8 cellular contexts compared by ENCODE assay signal in the genomic region with DNA sequence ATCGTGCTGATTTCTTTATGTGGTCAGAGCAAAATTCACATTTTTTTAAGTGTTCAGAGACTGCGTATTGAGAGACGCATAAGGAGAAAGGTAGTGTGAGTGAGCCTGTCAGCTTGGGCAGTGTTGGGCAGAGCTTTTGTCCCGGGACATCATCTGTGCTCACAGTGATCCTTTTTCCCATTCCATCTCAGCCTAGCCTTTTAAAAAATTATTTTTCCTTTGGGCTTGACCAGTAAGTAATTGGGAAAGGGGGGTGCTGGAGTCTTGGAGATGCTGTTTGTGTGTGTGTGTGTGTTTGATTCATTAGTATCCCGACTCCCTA. TPM values are rescaled to one million over a fixed set of nuclear protein-coding genes. Genes with fewer than 3 reads are reported as not detected.
DNase-seq lines count a peak whose midpoint lies in the region; ATAC-seq, FAIRE-seq and TF ChIP-seq lines count a peak whose summit lies in the region.

No MANE protein-coding gene starts in this region.

- no peak overlapping the region for H4K91ac ChIP-seq in IMR-90 (ENCODE audit: insufficient read depth, low read depth, low read length)

- FAIRE-seq in bronchial epithelial cell (lab: Jason Lieb, UNC), result no peak

- peak overlapping the region; percentile 96 for H3K27ac ChIP-seq in A673 (ENCODE audit: low read depth, low read length, poor library complexity, severe bottlenecking)
- H3K27ac ChIP-seq in IMR-90 (ENCODE audit: insufficient read depth, low read length), result no peak overlapping the region
- H3K27ac ChIP-seq in muscle layer of colon (ENCODE audit: low read depth, low read length), result peak overlapping the region; percentile 90

- no peaks in the 10 kb centered on the region; the same call in 1 of the 2 replicates for H3K9me1 ChIP-seq in IMR-90 (ENCODE audit: insufficient read depth, low read length)

- no peak for TF ChIP-seq RAD21 in IMR-90 (IDR thresholded peaks at IDR 0.05; ENCODE audit: low read length)

- dilution Hi-C loops in IMR-90 (cut with HindIII; ENCODE audit: low sequenced_read_pairs, unreplicated experiment), result no loop called here

- TF ChIP-seq CTCF in A673 (conservative IDR thresholded peaks at IDR 0.05; ENCODE audit: low read depth, low read length) (no peak), IMR-90 (conservative IDR thresholded peaks at IDR 0.05; ENCODE audit: low read depth, low read length) (no peak), bronchial epithelial cell (IDR thresholded peaks at IDR 0.05; ENCODE audit: insufficient read depth, low read length, severe bottlenecking) (no peak)

- H4K20me1 ChIP-seq in IMR-90 (ENCODE audit: insufficient read depth, low read length), result peaks cover 39% of the 10 kb centered on the region

- peak overlapping the region; percentile 82 for H3K4me3 ChIP-seq in A673 (ENCODE audit: low read depth, low read length, poor library complexity, severe bottlenecking)
- H3K4me3 ChIP-seq in IMR-90 (ENCODE audit: insufficient read depth, low read depth, low read length), result peak overlapping the region; percentile 93
- peak overlapping the region; percentile 95 for H3K4me3 ChIP-seq in bronchial epithelial cell (ENCODE audit: low read depth, low read length)
- peak overlapping the region; percentile 47 to 77 for H3K4me3 ChIP-seq in muscle layer of colon (ENCODE audit: low read depth in 1 of 2, low read length in 2 of 2)

- WGBS in IMR-90 (ENCODE audit: extremely low coverage in 2 of 2, insufficient read length in 1 of 2), 2 experiments, result no CpG with 5 or more reads among the region's 5 CpGs

- POLR2A ChIA-PET in A673 (lab: Charles Lee; ENCODE audit: low non-redundant PET), result no interaction called here
- POLR2A ChIA-PET in IMR-90 (lab: Charles Lee; ENCODE audit: unreplicated experiment), result no interaction called here

- peak overlapping the region; percentile 100 for H3K4me2 ChIP-seq in IMR-90 (ENCODE audit: low read depth, low read length)

- H2AK5ac ChIP-seq in IMR-90 (ENCODE audit: low read depth, low read length), result no peak overlapping the region

- H2BK120ac ChIP-seq in IMR-90 (ENCODE audit: low read depth, low read length), result no peak overlapping the region

- H3K4ac ChIP-seq in IMR-90 (ENCODE audit: low read depth, low read length), result no peak overlapping the region

- intact Hi-C loops in A673 (cut with micrococcal nuclease; ENCODE audit: unreplicated experiment) (no loop called here), IMR-90 (cut with micrococcal nuclease) (loop anchor here (2.0 to 5.0 kb wide), 2 partner anchors 22 to 121 kb away; no protein-coding TSS in a partner anchor)

- no peak overlapping the region for H2AFZ ChIP-seq in IMR-90 (replicated peaks; ENCODE audit: low read length, poor library complexity)

- H3K18ac ChIP-seq in IMR-90 (ENCODE audit: low read depth, low read length), result no peak overlapping the region

- no peaks in the 10 kb centered on the region for H3K9me3 ChIP-seq in A673 (ENCODE audit: low read depth, low read length, poor library complexity, severe bottlenecking)
- no peaks in the 10 kb centered on the region for H3K9me3 ChIP-seq in IMR-90 (ENCODE audit: control insufficient read depth, insufficient read depth, low read length)
- H3K9me3 ChIP-seq in muscle layer of colon (ENCODE audit: low read length), result no peaks in the 10 kb centered on the region

- H2BK5ac ChIP-seq in IMR-90 (ENCODE audit: low read depth, low read length, poor library complexity, severe bottlenecking), result no peak overlapping the region

- peak overlapping the region; percentile 6 for H2AK9ac ChIP-seq in IMR-90 (replicated peaks; ENCODE audit: low read depth, low read length, poor library complexity)

- H3K79me1 ChIP-seq in IMR-90 (ENCODE audit: low read depth in 1 of 2, low read length in 2 of 2), result peaks cover 48 to 76% of the 10 kb centered on the region in 2 experiments

- 0 out of 2 replicates have a peak overlapping the region, but pooled peaks have one; percentile 50 for H3K14ac ChIP-seq in IMR-90 (replicated peaks; ENCODE audit: low read depth, low read length)

- H3K23ac ChIP-seq in IMR-90 (ENCODE audit: low read depth, low read length), result peak overlapping the region; percentile 70; the same call in 1 of the 2 replicates

- no peak overlapping the region for H2BK15ac ChIP-seq in IMR-90 (ENCODE audit: low read depth, low read length)

- H3K4me1 ChIP-seq in A673 (ENCODE audit: insufficient read depth, low read length, poor library complexity, severe bottlenecking) (peaks cover 23% of the 10 kb centered on the region), IMR-90 (ENCODE audit: control insufficient read depth, insufficient read depth, low read length) (peaks cover 4% of the 10 kb centered on the region), muscle layer of colon (ENCODE audit: insufficient read depth, low read length) (peaks cover 19% of the 10 kb centered on the region)

- no peak overlapping the region for H4K5ac ChIP-seq in IMR-90 (ENCODE audit: low read depth, low read length)

- TSS peak; percentile 60 for BruUV-seq in A673 (replicated peaks; lab: Mats Ljungman, UMichigan)
- BruUV-seq in IMR-90 (replicated peaks; lab: Mats Ljungman, UMichigan), result TSS peak; percentile 13

- peak overlapping the region; percentile 98 for H3K9ac ChIP-seq in IMR-90 (ENCODE audit: low read depth, low read length)
- peak overlapping the region; percentile 72 for H3K9ac ChIP-seq in muscle layer of colon (ENCODE audit: low read length)

- H4K8ac ChIP-seq in IMR-90 (ENCODE audit: low read depth in 2 of 2, low read length in 2 of 2), result 0 out of 4 replicates have a peak overlapping the region, but pooled peaks of 1 of the 2 experiments have one; percentile 1

- no peak for TF ChIP-seq POLR2A in IMR-90 (IDR thresholded peaks at IDR 0.05; ENCODE audit: low read depth, low read length)

- peak overlapping the region; percentile 65; the same call in 1 of the 2 replicates for H3K56ac ChIP-seq in IMR-90 (ENCODE audit: extremely low read depth, insufficient read depth, low read length)

- CTCF ChIA-PET in A673 (lab: Charles Lee) (interaction anchor here (0.7 to 0.9 kb wide), 3 partner anchors 179 to 398 kb away, joined by 3 to 5 read pairs (median 4); no protein-coding TSS in a partner anchor), IMR-90 (lab: Yijun Ruan, JAX) (interaction anchor here (0.5 to 1.2 kb wide), 10 partner anchors 9 to 211 kb away, joined by 3 to 12 read pairs (median 4); no protein-coding TSS in a partner anchor)

- no peak overlapping the region for H2BK20ac ChIP-seq in IMR-90 (ENCODE audit: low read depth, low read length)

- H3K36me3 ChIP-seq in A673 (ENCODE audit: insufficient read depth, low read length, poor library complexity, severe bottlenecking) (peaks cover 14% of the 10 kb centered on the region), IMR-90 (ENCODE audit: control insufficient read depth, insufficient read depth, low read length) (peaks cover 7% of the 10 kb centered on the region), bronchial epithelial cell (ENCODE audit: control insufficient read depth, insufficient read depth, low read length) (peaks cover 3% of the 10 kb centered on the region), muscle layer of colon (ENCODE audit: insufficient read depth, low read length) (peaks cover 3% of the 10 kb centered on the region)

- in situ Hi-C loops in IMR-90 (cut with MboI; ENCODE audit: low sequenced_read_pairs), result no loop called here

- ATAC-seq in IMR-90 (ENCODE audit: low read depth) (no peak), GM18909 (IDR thresholded peaks at IDR 0.05; ENCODE audit: poor library complexity, unreplicated experiment) (no peak), GM21423 (IDR thresholded peaks at IDR 0.05; ENCODE audit: unreplicated experiment) (no peak)

- DNase-seq in A673 (ENCODE audit: low spot score) (no peak), IMR-90 (no peak), bronchial epithelial cell (ENCODE audit: low read depth) (no peak), DMS79 treated with DMSO at 0.1 percent for 48 hours (lab: John Stamatoyannopoulos, UW) (no peak), AML-193 (lab: John Stamatoyannopoulos, UW) (no peak)

- H3K27me3 ChIP-seq in A673 (replicated peaks; ENCODE audit: insufficient read depth, low read depth, low read length, poor library complexity) (no peaks in the 10 kb centered on the region), IMR-90 (ENCODE audit: control insufficient read depth, insufficient read depth, low read length) (no peaks in the 10 kb centered on the region), bronchial epithelial cell (ENCODE audit: control insufficient read depth, insufficient read depth, low read length) (no peaks in the 10 kb centered on the region), muscle layer of colon (ENCODE audit: control insufficient read depth in 1 of 2, insufficient read depth in 2 of 2, low read length in 2 of 2) (no peaks in the 10 kb centered on the region)

TF ChIP-seq in IMR-90, 13 proteins besides CTCF, POLR2A, EP300 and RAD21:
- TF ChIP-seq ELK1 (IDR thresholded peaks at IDR 0.05; ENCODE audit: borderline replicate concordance, low read depth, low read length), result no peak
- TF ChIP-seq SMC3 (IDR thresholded peaks at IDR 0.05; ENCODE audit: low read depth, low read length), result no peak

RNA-seq across cellular contexts. Expression of gene NRF1, which starts 1.5 kb away (rescaled TPM):
- total RNA-seq in A673 (2021) (28.7 and 30.2 TPM in 2 replicates), IMR-90 (2012; rRNA removed) (12.2 and 15.8 TPM in 2 replicates), bronchial epithelial cell (12.1 and 16.4 TPM in 2 replicates)
- polyA plus RNA-seq in IMR-90 (2012; rRNA removed), result 7.8 and 11.4 TPM in 2 replicates
- 4.4 and 5.5 TPM in 2 replicates for polyA plus RNA-seq in IMR-90 (2012; cell fraction: cytosol; rRNA removed)
- 14.2 and 21.3 TPM in 2 replicates for polyA plus RNA-seq in IMR-90 (2012; cell fraction: nucleus; rRNA removed; ENCODE audit: low replicate concordance)
